In genomic region chr15:78769473-78770225, GRCh38 we compare ENCODE assay signal across 8 cellular contexts. TPM values are rescaled to one million over a fixed set of nuclear protein-coding genes. Genes with fewer than 3 reads are reported as not detected.
A peak's percentile ranks its signal among the peaks of the same experiment; 100 is the strongest.
DNase-seq lines count a peak whose midpoint lies in the region; ATAC-seq, FAIRE-seq and TF ChIP-seq lines count a peak whose summit lies in the region.
"Not testable (repeated sequence)": the region's sequence is repeated elsewhere in the genome, so short reads cannot be mapped to it uniquely, and the experiment has no call there.
"Had no signal": no experiment of that assay in that cellular context is flagged by ENCODE, and none has a peak within 500 bp of the region (broad histone marks: within the 10 kb centered on the region; RNA-seq: fewer than 3 reads in every experiment).

No MANE protein-coding gene starts in this region.

- H3K9me3 ChIP-seq in GM12878 (replicated peaks; ENCODE audit: control insufficient read depth, insufficient read depth, low read length); right cardiac atrium (ENCODE audit: control insufficient read depth, low read length); upper lobe of right lung: not testable (repeated sequence)

- H3K9me3 Mint-ChIP-seq in GM23338 = not testable (repeated sequence)

- TF ChIP-seq RAD21 in GM12878 (IDR thresholded peaks at IDR 0.05; ENCODE audit: insufficient read depth, low read depth, low read length) = not testable (repeated sequence)

- H3K27me3 ChIP-seq in GM23338 (ENCODE audit: insufficient read depth); GM12878 (replicated peaks in 1 of 2; ENCODE audit: control insufficient read depth in 2 of 2, insufficient read depth in 2 of 2, low read length in 1 of 2); right cardiac atrium (ENCODE audit: control insufficient read depth, insufficient read depth); upper lobe of right lung: not testable (repeated sequence)

- H3K9ac ChIP-seq in GM12878 (ENCODE audit: control insufficient read depth, insufficient read depth, low read length) = not testable (repeated sequence)

- H3K4me3 Mint-ChIP-seq in GM23338 = not testable (repeated sequence)

- SMC1A ChIA-PET in GM12878 (lab: Charles Lee; ENCODE audit: uncharacterized antibody, unreplicated experiment) = not testable (repeated sequence)

- RAD21 ChIA-PET in GM12878 (lab: Charles Lee; ENCODE audit: unreplicated experiment) = not testable (repeated sequence)

- H3K4me2 ChIP-seq in GM23338; GM12878 (ENCODE audit: control insufficient read depth, insufficient read depth): not testable (repeated sequence)

- not testable (repeated sequence) for H4K20me1 ChIP-seq in GM23338 (replicated peaks; ENCODE audit: insufficient read depth); GM12878 (ENCODE audit: control insufficient read depth, insufficient read depth)

- TF ChIP-seq POLR2A in GM12878 (IDR thresholded peaks at IDR 0.05; ENCODE audit: low read depth, low read length) = not testable (repeated sequence)

- H3K79me2 ChIP-seq in GM23338 (replicated peaks; ENCODE audit: insufficient read depth); GM12878 (ENCODE audit: control insufficient read depth, insufficient read depth, low read length): not testable (repeated sequence)

- POLR2A ChIA-PET in GM12878 (lab: Charles Lee) = not testable (repeated sequence)

- intact Hi-C loops in GM12878 (cut with micrococcal nuclease; ENCODE audit: unreplicated experiment); posterior vena cava (cut with DNase I); upper lobe of right lung (cut with DNase I): not testable (repeated sequence)
- intact Hi-C loops in right cardiac atrium (cut with DNase I) = loop anchor here in 1 of 4 donors (5.0 to 10.0 kb wide), 2 partner anchors 45 to 792 kb away; partner anchors contain the start of gene ADAMTS7

- H3K36me3 Mint-ChIP-seq in GM23338 (ENCODE audit: low read depth) = not testable (repeated sequence)

- BruUV-seq in GM12878 (replicated peaks; lab: Mats Ljungman, UMichigan) = not testable (repeated sequence)

- not testable (repeated sequence) for ATAC-seq in GM23338, right cardiac atrium, upper lobe of right lung
- peak; percentile 19; the same call in 1 of the 3 replicates for ATAC-seq in GM12878

- H3K9me2 ChIP-seq in GM23338 (ENCODE audit: insufficient read depth) = not testable (repeated sequence)

- H3K27ac ChIP-seq in GM23338 (ENCODE audit: low read depth); GM12878 (ENCODE audit: control insufficient read depth, insufficient read depth); right cardiac atrium (ENCODE audit: low read length); upper lobe of right lung: not testable (repeated sequence)

- not testable (repeated sequence) for H3K4me3 ChIP-seq in GM23338; GM12878; right cardiac atrium (ENCODE audit: low read length); upper lobe of right lung

- CTCF ChIA-PET in GM12878 (lab: Yijun Ruan, JAX) = interaction anchor here (0.7 kb wide), 1 partner anchor 18 kb away, joined by 3 read pairs; no protein-coding TSS in a partner anchor

- not testable (repeated sequence) for TF ChIP-seq CTCF in GM23338 (conservative IDR thresholded peaks at IDR 0.05; ENCODE audit: low read depth in 2 of 2); GM12878 (IDR thresholded peaks at IDR 0.05 in 2 of 3, conservative IDR thresholded peaks at IDR 0.05 in 1 of 3; ENCODE audit: control insufficient read depth in 2 of 3, extremely low read depth in 1 of 3, insufficient read depth in 1 of 3, low read depth in 3 of 3, low read length in 3 of 3); upper lobe of right lung (IDR thresholded peaks at IDR 0.05)

- peaks cover 12% of the 10 kb centered on the region for H3K4me1 Mint-ChIP-seq in GM23338

- DNase-seq in GM23338 (ENCODE audit: low spot score); GM12878 (ENCODE audit: low read depth, low spot score): not testable (repeated sequence)
- DNase-seq in NCI-H1694 treated with DMSO at 0.1 percent for 48 hours (lab: John Stamatoyannopoulos, UW) = peak; percentile 5
- peak; percentile 67 for DNase-seq in RPMI8226
- DNase-seq in right cardiac atrium = peak in 2 of 3 donors; percentile 15 to 27
- peak; percentile 64 for DNase-seq in posterior vena cava (ENCODE audit: low spot score)
- DNase-seq in upper lobe of right lung = peak; percentile 16

- FAIRE-seq in GM12878 (lab: Jason Lieb, UNC) = not testable (repeated sequence)

- H3K4me1 ChIP-seq in GM23338 (ENCODE audit: insufficient read depth); GM12878 (ENCODE audit: control insufficient read depth, insufficient read depth, low read length); right cardiac atrium (ENCODE audit: control insufficient read depth, insufficient read depth, low read length); upper lobe of right lung: not testable (repeated sequence)

- H3K27me3 Mint-ChIP-seq in GM23338 (ENCODE audit: insufficient read depth, low read depth, poor library complexity) = not testable (repeated sequence)

- H3K36me3 ChIP-seq in GM23338 (ENCODE audit: insufficient read depth); GM12878 (ENCODE audit: control insufficient read depth in 2 of 2, insufficient read depth in 2 of 2, low read length in 1 of 2); upper lobe of right lung: not testable (repeated sequence)

- H3K27ac Mint-ChIP-seq in GM23338 = peak overlapping the region; percentile 46; the same call in 1 of the 2 replicates

- WGBS in GM12878 (ENCODE audit: insufficient coverage, insufficient replicate concordance, low lambda C conversion rate, missing lambda C conversion rate) = 35% methylated on average over 12 of the region's 12 CpGs
- 79% methylated on average over 12 of the region's 12 CpGs for WGBS in right cardiac atrium

- H2AFZ ChIP-seq in GM23338; GM12878 (ENCODE audit: control insufficient read depth, low read depth, low read length): not testable (repeated sequence)

- TF ChIP-seq EP300 in GM12878 (IDR thresholded peaks at IDR 0.05; ENCODE audit: borderline replicate concordance in 1 of 2, control insufficient read depth in 1 of 2, low read depth in 2 of 2, low read length in 2 of 2) = not testable (repeated sequence)

- in situ Hi-C loops in GM12878 (cut with MboI) = not testable (repeated sequence)

- not testable (repeated sequence) for H3F3A ChIP-seq in GM23338 (replicated peaks; ENCODE audit: low read depth)

RNA-seq across cellular contexts. Expression of gene ADAMTS7, which starts 41.6 kb away (rescaled TPM):
- 46.5 and 52.7 TPM in 2 replicates for total RNA-seq in GM23338 (2014; rRNA removed; shearing (Covaris generic))
- 11.2 and 11.6 TPM in 2 replicates for polyA plus RNA-seq in GM23338 (2016; fragmentation: Nextera tagmentation; extraction: Ambion mirVana)
- total RNA-seq in GM12878 (2013; cell fraction: nucleolus; rRNA removed) = not detected in 2 replicates
- 0.22 TPM in 1 of 2 replicates, not detected in the other for total RNA-seq in GM12878 (2014; rRNA removed)
- total RNA-seq in GM12878 (2014; rRNA removed; fragmentation: Illumina TruSeq; extraction: Trizol) = 0.09 TPM in 1 of 2 replicates, not detected in the other
- total RNA-seq in GM12878 (2021) = 0.08 and 0.28 TPM in 2 replicates
- 0.07 TPM for polyA plus RNA-seq in GM12878 (2011; ENCODE audit: low read depth)
- polyA plus RNA-seq in GM12878 (2011; rRNA removed) = not detected in 2 replicates
- polyA plus RNA-seq in GM12878 (2011; cell fraction: cytosol; rRNA removed) = 0.06 TPM in 1 of 2 replicates, not detected in the other
- 0.12 and 0.35 TPM in 2 replicates for polyA plus RNA-seq in GM12878 (2011; cell fraction: nucleus; rRNA removed)
- polyA plus RNA-seq in GM12878 (2012) = 0.24 and 0.48 TPM in 2 replicates
- 0.03 TPM in 1 of 2 replicates, not detected in the other for polyA plus RNA-seq in GM12878 (2014; fragmentation: Illumina TruSeq; extraction: Trizol)
- not detected for polyA plus RNA-seq in GM12878 (2014; fragmentation: Nextera tagmentation; extraction: Ambion mirVana)
- 0.09 and 0.16 TPM in 2 replicates for polyA plus RNA-seq in GM12878 (2014; rRNA removed)
- under 1 TPM in 1 of 2 experiments, not detected in 1; 0.04 TPM for polyA plus RNA-seq in GM12878 (2016; fragmentation: Nextera tagmentation; extraction: Ambion mirVana)
- not detected in 2 replicates for polyA minus RNA-seq in GM12878 (2011; rRNA and poly(A)+ RNA removed)
- not detected in 2 replicates for polyA minus RNA-seq in GM12878 (2011; cell fraction: cytosol; rRNA and poly(A)+ RNA removed)
- polyA minus RNA-seq in GM12878 (2011; cell fraction: nucleus; rRNA and poly(A)+ RNA removed) = not detected in 2 replicates
- total RNA-seq in right cardiac atrium = 10 to 100 TPM; 38.8 to 85.9 (median 82.0) TPM
- 40.3 TPM for polyA plus RNA-seq in right cardiac atrium
- total RNA-seq in posterior vena cava = 1 to 10 TPM; 6.7 to 8.9 TPM
- 9.1 TPM for total RNA-seq in upper lobe of right lung
- polyA plus RNA-seq: CD14-positive monocyte had no signal
